ENCODE assay signal across 26 cellular contexts in genomic region chr7:7512861-7513597, GRCh38. TPM values are rescaled to one million over a fixed set of nuclear protein-coding genes. Genes with fewer than 3 reads are reported as not detected.
DNase-seq lines count a peak whose midpoint lies in the region; ATAC-seq and TF ChIP-seq lines count a peak whose summit lies in the region.
"Had no signal": no experiment of that assay in that cellular context is flagged by ENCODE, and none has a peak within 500 bp of the region (broad histone marks: within the 10 kb centered on the region; RNA-seq: fewer than 3 reads in every experiment).

No MANE protein-coding gene starts in this region.

- H3K27ac ChIP-seq in Peyer's patch (peak overlapping the region in 3 of 4 donors; percentile 18 to 63 (median 50)), stomach (peak overlapping the region in 3 of 5 donors; percentile 14 to 60 (median 57)), trophoblast cell (ENCODE audit: low read depth, low read length) (no peak overlapping the region)
- H3K27ac ChIP-seq: breast epithelium, esophagus muscularis mucosa, GM23248, psoas muscle had no signal

- H3K79me1 ChIP-seq in trophoblast cell (ENCODE audit: low read length) = no peaks in the 10 kb centered on the region

- H3K4me3 ChIP-seq in Peyer's patch = no peak overlapping the region
- no peak overlapping the region for H3K4me3 ChIP-seq in stomach
- H3K4me3 ChIP-seq in trophoblast cell (ENCODE audit: low read depth, low read length) = no peak overlapping the region
- H3K4me3 ChIP-seq: breast epithelium, esophagus muscularis mucosa, GM23248, psoas muscle had no signal

- ATAC-seq in HG03095 (IDR thresholded peaks at IDR 0.05; ENCODE audit: unreplicated experiment) = no peak
- ATAC-seq: activated CD8-positive, alpha-beta memory T cell treated with anti-CD3 and anti-CD28 coated beads, Interleukin-2, amount 10 ng/mL, durations not matched to agents 7 days and 5 days; effector memory CD8-positive, alpha-beta T cell; PC-3; psoas muscle; WTC11 had no signal

- no peaks in the 10 kb centered on the region for H3K79me2 ChIP-seq in trophoblast cell (ENCODE audit: control insufficient read depth, insufficient read depth, low read length, poor library complexity)

- WGBS in stomach, 5 donors = 23 to 42% (median 27%) methylated on average over 4 of the region's 4 CpGs
- WGBS in trophoblast cell (ENCODE audit: extremely low coverage, insufficient coverage, insufficient read length) = no CpG with 5 or more reads among the region's 4 CpGs

- H3K9ac ChIP-seq in trophoblast cell (ENCODE audit: low read length) = no peak overlapping the region
- H3K9ac ChIP-seq: GM23248 had no signal

- no peak overlapping the region for H3K4me2 ChIP-seq in trophoblast cell (ENCODE audit: low read length)

- TF ChIP-seq EP300 in stomach (IDR thresholded peaks at IDR 0.05) = no peak

- H3K4me1 ChIP-seq in Peyer's patch = peaks cover 0 to 12% (median 0%) of the 10 kb centered on the region in 4 donors
- H3K4me1 ChIP-seq in stomach = peaks cover 0 to 9% (median 5%) of the 10 kb centered on the region in 4 donors
- no peaks in the 10 kb centered on the region for H3K4me1 ChIP-seq in trophoblast cell (ENCODE audit: control insufficient read depth in 1 of 2, insufficient read depth in 2 of 2, low read length in 2 of 2)
- H3K4me1 ChIP-seq: breast epithelium, psoas muscle had no signal

- H3K23ac ChIP-seq in trophoblast cell (ENCODE audit: low read length) = no peak overlapping the region

- intact Hi-C loops in stomach (cut with DNase I; ENCODE audit: low total_unique reads) = no loop called here

- H4K8ac ChIP-seq in trophoblast cell (ENCODE audit: low read depth, low read length) = no peak overlapping the region

- peak in 1 of 6 experiments; percentile 21 for TF ChIP-seq CTCF in Peyer's patch (IDR thresholded peaks at IDR 0.05)
- TF ChIP-seq CTCF in stomach (IDR thresholded peaks at IDR 0.05) = no peak

- no peak overlapping the region for H3K18ac ChIP-seq in trophoblast cell (ENCODE audit: low read length)

- no peaks in the 10 kb centered on the region for H3K9me3 ChIP-seq in Peyer's patch
- no peaks in the 10 kb centered on the region for H3K9me3 ChIP-seq in stomach
- H3K9me3 ChIP-seq in trophoblast cell (ENCODE audit: insufficient read depth, low read depth, low read length) = no peaks in the 10 kb centered on the region
- H3K9me3 ChIP-seq: breast epithelium, esophagus muscularis mucosa, psoas muscle had no signal

- no peak overlapping the region for H2AFZ ChIP-seq in trophoblast cell (ENCODE audit: insufficient read depth, low read length, poor library complexity)
- H2AFZ ChIP-seq: GM23248 had no signal

- H2AK5ac ChIP-seq in trophoblast cell (ENCODE audit: low read length) = no peak overlapping the region

- no peak overlapping the region for H3K4ac ChIP-seq in trophoblast cell (ENCODE audit: low read depth, low read length)

- no peak overlapping the region for H4K91ac ChIP-seq in trophoblast cell (ENCODE audit: low read depth, low read length)

- H3K36me3 ChIP-seq in Peyer's patch = no peaks in the 10 kb centered on the region
- no peaks in the 10 kb centered on the region for H3K36me3 ChIP-seq in stomach
- no peaks in the 10 kb centered on the region for H3K36me3 ChIP-seq in trophoblast cell (ENCODE audit: control insufficient read depth in 1 of 2, insufficient read depth in 2 of 2, low read length in 2 of 2)
- H3K36me3 ChIP-seq: breast epithelium, esophagus muscularis mucosa had no signal

- H3K27me3 ChIP-seq in Peyer's patch (no peaks in the 10 kb centered on the region), stomach (no peaks in the 10 kb centered on the region), trophoblast cell (ENCODE audit: insufficient read depth, low read length) (no peaks in the 10 kb centered on the region)
- H3K27me3 ChIP-seq: breast epithelium, esophagus muscularis mucosa had no signal

- H2BK12ac ChIP-seq in trophoblast cell (ENCODE audit: low read length) = no peak overlapping the region

- no peak overlapping the region for H3K14ac ChIP-seq in trophoblast cell (ENCODE audit: low read length)

- no peak overlapping the region for H4K12ac ChIP-seq in trophoblast cell (ENCODE audit: low read depth, low read length)

- no peak overlapping the region for H2BK5ac ChIP-seq in trophoblast cell (ENCODE audit: low read depth, low read length, poor library complexity)

- H2BK120ac ChIP-seq in trophoblast cell (ENCODE audit: insufficient read depth, low read length, poor library complexity) = no peak overlapping the region

- DNase-seq in NCI-H146 (lab: John Stamatoyannopoulos, UW) = peak; percentile 13
- DNase-seq in NCI-H146 treated with DMSO at 0.1 percent for 48 hours (lab: John Stamatoyannopoulos, UW; ENCODE audit: unreplicated experiment) = no peak
- peak in 1 of 3 donors; percentile 56 for DNase-seq in Peyer's patch
- DNase-seq in foreskin melanocyte = peak; percentile 15
- DNase-seq in stomach = no peak
- no peak for DNase-seq in trophoblast cell
- DNase-seq in SW 1271 (lab: John Stamatoyannopoulos, UW) = no peak
- DNase-seq: 8988T; activated CD8-positive, alpha-beta memory T cell treated with anti-CD3 and anti-CD28 coated beads, Interleukin-2, amount 10 ng/mL, durations not matched to agents 7 days and 5 days; amygdala; CD4-positive, alpha-beta T cell; effector memory CD8-positive, alpha-beta T cell; GM23248; NCI-H1092 treated with DMSO at 0.1 percent for 48 hours; NCI-H446 treated with DMSO at 0.1 percent for 48 hours; NK-92 treated with Interleukin-12 subunit alpha and Interleukin-12 subunit beta, amount 100 ng/mL, for 24 hours; PC-3; psoas muscle; SHP77 treated with DMSO at 0.1 percent for 48 hours; stimulated activated naive CD4-positive, alpha-beta T cell had no signal

- TF ChIP-seq POLR2A in Peyer's patch (IDR thresholded peaks at IDR 0.05) (peak; percentile 25 to 38), stomach (IDR thresholded peaks at IDR 0.05) (no peak)

RNA-seq across cellular contexts. Expression of gene COL28A1, which starts 22.6 kb away (rescaled TPM):
- total RNA-seq in Peyer's patch = 1 to 10 TPM; 1.4 to 5.8 (median 1.9) TPM
- total RNA-seq in stomach = 10 to 100 TPM in 2 of 5 donors, 1 to 10 TPM in 2, under 1 TPM in 1; 0.58 to 39.7 (median 5.7) TPM
- 1 to 10 TPM; 1.7 to 4.0 (median 2.5) TPM for polyA plus RNA-seq in stomach
- polyA plus RNA-seq in trophoblast cell (2013) = 0.01 and 0.05 TPM in 2 replicates
- total RNA-seq: activated CD8-positive, alpha-beta memory T cell treated with anti-CD3 and anti-CD28 coated beads, Interleukin-2, amount 10 ng/mL, durations not matched to agents 7 days and 5 days; GM23248; lung microvascular endothelial cell; M059J had no signal
- polyA plus RNA-seq: GM23248 had no signal

RNA-seq across cellular contexts. Expression of gene MIOS, which starts 53.7 kb away (rescaled TPM):
- total RNA-seq in Peyer's patch (10 to 100 TPM; 17.1 to 42.9 (median 26.8) TPM), stomach (10 to 100 TPM; 10.7 to 82.9 (median 62.4) TPM)
- polyA plus RNA-seq in stomach = 10 to 100 TPM; 16.3 to 21.8 (median 17.0) TPM
- polyA plus RNA-seq in trophoblast cell (2013) = 15.8 and 16.0 TPM in 2 replicates

Comparison
In these comparisons a context has a peak if more than half of its experiments do, and no peak if none do; other contexts are left out.
1. DNase-seq: peak in NCI-H146 (single experiment) and foreskin melanocyte (single experiment); none in NCI-H146 treated with DMSO at 0.1 percent for 48 hours (single experiment), stomach (single experiment), trophoblast cell (0 of 2) and SW 1271 (0 of 2).
2. POLR2A ChIP-seq: peak in Peyer's patch (2 of 2); none in stomach (0 of 4).